In genomic region chr10:133236411-133237240, GRCh38 we compare ENCODE assay signal across 18 cellular contexts. TPM values are rescaled to one million over a fixed set of nuclear protein-coding genes. Genes with fewer than 3 reads are reported as not detected.
DNase-seq lines count a peak whose midpoint lies in the region; ATAC-seq and TF ChIP-seq lines count a peak whose summit lies in the region.
"Had no signal": no experiment of that assay in that cellular context is flagged by ENCODE, and none has a peak within 500 bp of the region (broad histone marks: within the 10 kb centered on the region; RNA-seq: fewer than 3 reads in every experiment).

No MANE protein-coding gene starts in this region.

- H3K27me3 ChIP-seq in GM23248 (replicated peaks; ENCODE audit: insufficient read depth) (peaks cover 75% of the 10 kb centered on the region), iPS DF 6.9 (ENCODE audit: control insufficient read depth, insufficient read depth, low read length) (peaks cover 15% of the 10 kb centered on the region), sigmoid colon (peaks cover 34 to 94% (median 75%) of the 10 kb centered on the region in 3 donors), aorta (ENCODE audit: control insufficient read depth in 1 of 2, insufficient read depth in 2 of 2, low read length in 1 of 2) (no peaks in the 10 kb centered on the region)

- H3K36me3 ChIP-seq in GM23248 (ENCODE audit: low read depth), result no peaks in the 10 kb centered on the region
- no peaks in the 10 kb centered on the region for H3K36me3 ChIP-seq in iPS DF 6.9 (ENCODE audit: control insufficient read depth, insufficient read depth, low read length)
- H3K36me3 ChIP-seq in sigmoid colon, result no peaks in the 10 kb centered on the region
- no peaks in the 10 kb centered on the region for H3K36me3 ChIP-seq in aorta (ENCODE audit: control insufficient read depth in 1 of 2, insufficient read depth in 2 of 2, low read length in 1 of 2)
- H3K36me3 ChIP-seq: colonic mucosa, gastroesophageal sphincter had no signal

- no peak for TF ChIP-seq EP300 in sigmoid colon (IDR thresholded peaks at IDR 0.05)

- no peak overlapping the region for H2AFZ ChIP-seq in GM23248

- H3K9me3 ChIP-seq in GM23248 (ENCODE audit: low read depth), result no peaks in the 10 kb centered on the region
- no peaks in the 10 kb centered on the region for H3K9me3 ChIP-seq in iPS DF 6.9 (ENCODE audit: control insufficient read depth, insufficient read depth, low read length)
- no peaks in the 10 kb centered on the region for H3K9me3 ChIP-seq in sigmoid colon
- H3K9me3 ChIP-seq in aorta (ENCODE audit: control insufficient read depth, low read length), result no peaks in the 10 kb centered on the region
- H3K9me3 ChIP-seq: colonic mucosa, gastroesophageal sphincter had no signal

- no peaks in the 10 kb centered on the region for H3K79me2 ChIP-seq in GM23248 (ENCODE audit: insufficient read depth)

- 2 to 3% methylated on average over 61 to 99 of the region's 102 CpGs for WGBS in GM23248 (ENCODE audit: low coverage in 1 of 2, low lambda C conversion rate in 2 of 2, missing lambda C conversion rate in 2 of 2), 2 experiments
- WGBS in iPS DF 6.9 (ENCODE audit: insufficient coverage, insufficient read length), result no CpG with 5 or more reads among the region's 102 CpGs
- WGBS in sigmoid colon, 2 donors, result 2 to 4% methylated on average over 102 of the region's 102 CpGs
- WGBS in aorta, 2 donors, result 1% methylated on average over 81 to 102 of the region's 102 CpGs

- no peak overlapping the region for H3K4me3 Mint-ChIP-seq in WTC11

- TF ChIP-seq POLR2A in sigmoid colon (IDR thresholded peaks at IDR 0.05), result no peak

- POLR2A ChIA-PET in WTC11 (lab: Charles Lee), result no interaction called here

- H3K4me2 ChIP-seq in GM23248 (ENCODE audit: unreplicated experiment), result no peak overlapping the region

- no peak for TF ChIP-seq CTCF in WTC11 (IDR thresholded peaks at IDR 0.05)
- TF ChIP-seq CTCF in sigmoid colon (IDR thresholded peaks at IDR 0.05), result no peak

- DNase-seq in GM23248 (peak; percentile 29), WTC11 (ENCODE audit: low spot score) (peak; percentile 54), iPS DF 6.9 (ENCODE audit: low read depth, low spot score) (no peak), sigmoid colon (no peak), aorta (no peak), retina (no peak)
- DNase-seq in central memory CD4-positive, alpha-beta T cell, result no peak
- DNase-seq: activated CD4-positive, alpha-beta T cell treated with anti-CD3 and anti-CD28 coated beads, Interleukin-2, amount 50 U/mL, for 4 hours; activated naive CD8-positive, alpha-beta T cell treated with anti-CD3 and anti-CD28 coated beads, Interleukin-2, amount 10 ng/mL, durations not matched to agents 7 days and 5 days; colonic mucosa; NCI-H2081 had no signal

- in situ Hi-C loops in GM23248 (cut with MboI), result no loop called here

- CTCF ChIA-PET in WTC11 (lab: Charles Lee), result interaction anchor here (0.9 kb wide), 1 partner anchor 11 kb away, joined by 3 read pairs; no protein-coding TSS in a partner anchor

- no peak overlapping the region for H3K9ac ChIP-seq in GM23248

- no peaks in the 10 kb centered on the region for H3F3A ChIP-seq in GM23248 (ENCODE audit: insufficient read depth)

- ATAC-seq in WTC11 (peak; percentile 0; the same call in 1 of the 2 replicates), aorta (ENCODE audit: low FRiP score) (no peak), HG03460 (IDR thresholded peaks at IDR 0.05; ENCODE audit: unreplicated experiment) (no peak)

- H3K4me1 ChIP-seq in GM23248 (ENCODE audit: insufficient read depth) (no peaks in the 10 kb centered on the region), iPS DF 6.9 (ENCODE audit: control insufficient read depth, insufficient read depth, low read length) (peaks cover 9% of the 10 kb centered on the region), sigmoid colon (peaks cover 0 to 32% (median 21%) of the 10 kb centered on the region in 4 donors), aorta (ENCODE audit: control insufficient read depth in 1 of 2, insufficient read depth in 2 of 2, low read length in 2 of 2) (no peaks in the 10 kb centered on the region)
- H3K4me1 ChIP-seq: colonic mucosa had no signal

- H3K27me3 Mint-ChIP-seq in WTC11 (ENCODE audit: low read depth), result peaks cover 61% of the 10 kb centered on the region

- H3K4me3 ChIP-seq in GM23248, result no peak overlapping the region
- peak overlapping the region; percentile 37; the same call in 1 of the 2 replicates for H3K4me3 ChIP-seq in iPS DF 6.9 (ENCODE audit: low read length)
- H3K4me3 ChIP-seq in sigmoid colon, result peak overlapping the region in 3 of 4 donors; percentile 3 to 33 (median 27)
- H3K4me3 ChIP-seq in aorta (ENCODE audit: low read length in 2 of 2), result no peak overlapping the region
- H3K4me3 ChIP-seq: colonic mucosa had no signal

- H3K27ac Mint-ChIP-seq in WTC11, result no peak overlapping the region
- H3K27ac Mint-ChIP-seq: activated naive CD8-positive, alpha-beta T cell treated with anti-CD3 and anti-CD28 coated beads, Interleukin-2, amount 10 ng/mL, durations not matched to agents 7 days and 5 days; memory B cell; T-helper 2 cell treated with Interferon-gamma antibody and Interleukin-4, amounts not matched to agents 5 μg/mL and 100 μg/mL, for 36 hours had no signal

- peaks cover 9% of the 10 kb centered on the region for H3K36me3 Mint-ChIP-seq in WTC11
- H3K36me3 Mint-ChIP-seq: activated naive CD8-positive, alpha-beta T cell treated with anti-CD3 and anti-CD28 coated beads, Interleukin-2, amount 10 ng/mL, durations not matched to agents 7 days and 5 days; memory B cell had no signal

- no peaks in the 10 kb centered on the region for H3K9me3 Mint-ChIP-seq in WTC11
- H3K9me3 Mint-ChIP-seq: activated naive CD8-positive, alpha-beta T cell treated with anti-CD3 and anti-CD28 coated beads, Interleukin-2, amount 10 ng/mL, durations not matched to agents 7 days and 5 days; memory B cell; T-helper 2 cell treated with Interferon-gamma antibody and Interleukin-4, amounts not matched to agents 5 μg/mL and 100 μg/mL, for 36 hours had no signal

- peaks cover 44% of the 10 kb centered on the region for H3K4me1 Mint-ChIP-seq in WTC11

- H3K27ac ChIP-seq in GM23248, result no peak overlapping the region
- H3K27ac ChIP-seq in iPS DF 6.9 (ENCODE audit: low read length), result no peak overlapping the region
- H3K27ac ChIP-seq in sigmoid colon, result no peak overlapping the region
- no peak overlapping the region for H3K27ac ChIP-seq in aorta (ENCODE audit: low read depth in 1 of 2, low read length in 2 of 2)
- H3K27ac ChIP-seq: colonic mucosa had no signal

- intact Hi-C loops in sigmoid colon (cut with DNase I) (no loop called here), aorta (cut with DNase I) (no loop called here)

- H3K9me2 ChIP-seq in GM23248 (ENCODE audit: insufficient read depth), result no peaks in the 10 kb centered on the region

- H4K20me1 ChIP-seq in GM23248 (ENCODE audit: insufficient read depth), result no peaks in the 10 kb centered on the region

TF ChIP-seq in WTC11, 78 proteins besides CTCF, POLR2A, EP300 and RAD21 (continues in another document):
- no peak for TF ChIP-seq ERG (CRISPR knock-in tag; IDR thresholded peaks at IDR 0.05)
- TF ChIP-seq, protein P1, sequence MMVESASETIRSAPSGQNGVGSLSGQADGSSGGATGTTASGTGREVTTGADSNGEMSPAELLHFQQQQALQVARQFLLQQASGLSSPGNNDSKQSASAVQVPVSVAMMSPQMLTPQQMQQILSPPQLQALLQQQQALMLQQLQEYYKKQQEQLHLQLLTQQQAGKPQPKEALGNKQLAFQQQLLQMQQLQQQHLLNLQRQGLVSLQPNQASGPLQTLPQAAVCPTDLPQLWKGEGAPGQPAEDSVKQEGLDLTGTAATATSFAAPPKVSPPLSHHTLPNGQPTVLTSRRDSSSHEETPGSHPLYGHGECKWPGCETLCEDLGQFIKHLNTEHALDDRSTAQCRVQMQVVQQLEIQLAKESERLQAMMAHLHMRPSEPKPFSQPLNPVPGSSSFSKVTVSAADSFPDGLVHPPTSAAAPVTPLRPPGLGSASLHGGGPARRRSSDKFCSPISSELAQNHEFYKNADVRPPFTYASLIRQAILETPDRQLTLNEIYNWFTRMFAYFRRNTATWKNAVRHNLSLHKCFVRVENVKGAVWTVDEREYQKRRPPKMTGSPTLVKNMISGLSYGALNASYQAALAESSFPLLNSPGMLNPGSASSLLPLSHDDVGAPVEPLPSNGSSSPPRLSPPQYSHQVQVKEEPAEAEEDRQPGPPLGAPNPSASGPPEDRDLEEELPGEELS (CRISPR knock-in tag; IDR thresholded peaks at IDR 0.05), result no peak
- TF ChIP-seq NFYB (CRISPR knock-in tag; conservative IDR thresholded peaks at IDR 0.05; ENCODE audit: low read depth), result no peak
- no peak for TF ChIP-seq NR3C1 (CRISPR knock-in tag; conservative IDR thresholded peaks at IDR 0.05; ENCODE audit: low read depth)
- TF ChIP-seq SOX15 (CRISPR knock-in tag; IDR thresholded peaks at IDR 0.05), result no peak

RNA-seq across cellular contexts. Expression of gene VENTX, which starts 1.0 kb away (rescaled TPM):
- not detected in 2 replicates for total RNA-seq in GM23248 (2014; rRNA removed; shearing (Covaris generic))
- not detected in 2 replicates for polyA plus RNA-seq in GM23248 (2016; fragmentation: Nextera tagmentation; extraction: Ambion mirVana)
- 21.5 to 28.0 TPM (median 22.5 TPM) in 3 replicates for total RNA-seq in WTC11 (2021)
- total RNA-seq in sigmoid colon, result 1 to 10 TPM in 2 of 4 donors, under 1 TPM in 2; 0.66 to 1.4 (median 0.95) TPM
- under 1 TPM in 1 of 3 donors, not detected in 2; 0.36 TPM for polyA plus RNA-seq in sigmoid colon
- 1 to 10 TPM; 4.0 to 7.4 TPM for total RNA-seq in aorta
- polyA plus RNA-seq in aorta, result 1 to 10 TPM; 1.0 to 1.3 TPM
- total RNA-seq: OCI-LY7, pulmonary artery endothelial cell had no signal

RNA-seq across cellular contexts. Expression of gene UTF1, which starts 6.6 kb away (rescaled TPM):
- not detected in 2 replicates for total RNA-seq in GM23248 (2014; rRNA removed; shearing (Covaris generic))
- not detected in 2 replicates for polyA plus RNA-seq in GM23248 (2016; fragmentation: Nextera tagmentation; extraction: Ambion mirVana)
- total RNA-seq in WTC11 (2021), result 140 to 196 TPM (median 143 TPM) in 3 replicates
- total RNA-seq in sigmoid colon, result not detected
- polyA plus RNA-seq in sigmoid colon, result not detected
- not detected for total RNA-seq in aorta
- not detected for polyA plus RNA-seq in aorta
- total RNA-seq: activated naive CD8-positive, alpha-beta T cell treated with anti-CD3 and anti-CD28 coated beads, Interleukin-2, amount 10 ng/mL, durations not matched to agents 7 days and 5 days; colonic mucosa; gastroesophageal sphincter; OCI-LY7; pulmonary artery endothelial cell; subcutaneous adipose tissue had no signal

RNA-seq across cellular contexts. Expression of gene ADAM8, which starts 40.0 kb away (rescaled TPM):
- 0.25 and 0.76 TPM in 2 replicates for total RNA-seq in GM23248 (2014; rRNA removed; shearing (Covaris generic))
- 0.19 TPM in 1 of 2 replicates, not detected in the other for polyA plus RNA-seq in GM23248 (2016; fragmentation: Nextera tagmentation; extraction: Ambion mirVana)
- 7.2 to 9.5 TPM (median 7.2 TPM) in 3 replicates for total RNA-seq in WTC11 (2021)
- 1 to 10 TPM in 1 of 4 donors, under 1 TPM in 3; 0.36 to 7.6 (median 0.74) TPM for total RNA-seq in sigmoid colon
- polyA plus RNA-seq in sigmoid colon, result 1 to 10 TPM; 1.2 to 8.9 (median 3.5) TPM
- 10 to 100 TPM; 11.2 to 17.0 TPM for total RNA-seq in aorta
- polyA plus RNA-seq in aorta, result 1 to 10 TPM; 1.0 to 1.3 TPM

Comparison
In these comparisons a context has a peak if more than half of its experiments do, and no peak if none do; other contexts are left out.
1. DNase-seq: peak in GM23248 (single experiment) and WTC11 (single experiment); none in iPS DF 6.9 (single experiment), sigmoid colon (single experiment), aorta (0 of 2), retina (single experiment) and central memory CD4-positive, alpha-beta T cell (single experiment).
2. H3K4me3 ChIP-seq: peak in iPS DF 6.9 (single experiment) and sigmoid colon (3 of 4); none in GM23248 (single experiment) and aorta (0 of 2).
3. RNA of gene UTF1, which starts 6.6 kb away (total RNA-seq): 140 to 196 TPM in WTC11; not detected in aorta, not detected in GM23248 and not detected in sigmoid colon; every median in the first group is over 100 times any median in the second.